Comparison of ENCODE assay signal across 25 cellular contexts in genomic region chr12:89781961-89782360, GRCh38.
"Had no signal": no experiment of that assay in that cellular context is flagged by ENCODE, and none has a peak within 500 bp of the region (broad histone marks: within the 10 kb centered on the region; RNA-seq: fewer than 3 reads in every experiment).

No MANE protein-coding gene starts in this region.

- H3K4me3 ChIP-seq: esophagus muscularis mucosa, left ventricle myocardium inferior, lung, mucosa of descending colon, pancreas, psoas muscle, skin epidermis, testis, tibial nerve had no signal

- H3K9me3 Mint-ChIP-seq: effector memory CD8-positive, alpha-beta T cell had no signal

- H3K9me3 ChIP-seq: pancreas, psoas muscle, testis had no signal

- H3K36me3 ChIP-seq: esophagus muscularis mucosa, left ventricle myocardium inferior, pancreas, tibial nerve had no signal

- H3K4me1 Mint-ChIP-seq: immature natural killer cell; neural crest cell; stimulated activated naive CD8-positive, alpha-beta T cell treated with anti-CD3 and anti-CD28 coated beads, Interleukin-15, amount 100 ng/mL, for 72 hours had no signal

- H3K27ac Mint-ChIP-seq: dendritic cell treated with granulocyte-macrophage colony-stimulating factor and Interleukin-4, amounts not matched to agents 40 ng/mL and 50 ng/mL, for 4 days; effector memory CD8-positive, alpha-beta T cell; immature natural killer cell; naive thymus-derived CD8-positive, alpha-beta T cell; stimulated activated naive B cell treated with anti-CD40 and anti-IgM and Interleukin-4, amounts not matched to agents 10 μg/mL and 1 μg/mL and 100 μg/mL, for 72 hours; stimulated activated naive CD8-positive, alpha-beta T cell treated with anti-CD3 and anti-CD28 coated beads, Interleukin-15, amount 100 ng/mL, for 72 hours had no signal

- H3K4me1 ChIP-seq: pancreas, psoas muscle, testis had no signal

- H3K27me3 ChIP-seq: esophagus muscularis mucosa, foreskin keratinocyte, pancreas, testis, tibial nerve had no signal

- ATAC-seq: effector memory CD8-positive, alpha-beta T cell; foreskin keratinocyte; left cardiac atrium; mucosa of descending colon; naive thymus-derived CD8-positive, alpha-beta T cell; pancreas; psoas muscle; sciatic nerve; stimulated activated naive B cell treated with anti-CD40 and anti-IgM and Interleukin-4, amounts not matched to agents 10 μg/mL and 1 μg/mL and 100 μg/mL, for 72 hours; stimulated activated naive CD8-positive, alpha-beta T cell treated with anti-CD3 and anti-CD28 coated beads, Interleukin-15, amount 100 ng/mL, for 72 hours had no signal

- H3K27me3 Mint-ChIP-seq: dendritic cell treated with granulocyte-macrophage colony-stimulating factor and Interleukin-4, amounts not matched to agents 40 ng/mL and 50 ng/mL, for 4 days; effector memory CD8-positive, alpha-beta T cell; naive thymus-derived CD8-positive, alpha-beta T cell; stimulated activated naive B cell treated with anti-CD40 and anti-IgM and Interleukin-4, amounts not matched to agents 10 μg/mL and 1 μg/mL and 100 μg/mL, for 72 hours; stimulated activated naive CD8-positive, alpha-beta T cell treated with anti-CD3 and anti-CD28 coated beads, Interleukin-15, amount 100 ng/mL, for 72 hours had no signal

- H3K4me3 Mint-ChIP-seq: dendritic cell treated with granulocyte-macrophage colony-stimulating factor and Interleukin-4, amounts not matched to agents 40 ng/mL and 50 ng/mL, for 4 days; effector memory CD8-positive, alpha-beta T cell; immature natural killer cell; naive thymus-derived CD8-positive, alpha-beta T cell; neural crest cell; stimulated activated naive B cell treated with anti-CD40 and anti-IgM and Interleukin-4, amounts not matched to agents 10 μg/mL and 1 μg/mL and 100 μg/mL, for 72 hours; stimulated activated naive CD8-positive, alpha-beta T cell treated with anti-CD3 and anti-CD28 coated beads, Interleukin-15, amount 100 ng/mL, for 72 hours had no signal

- H3K27ac ChIP-seq: epithelial cell of prostate, foreskin keratinocyte, left ventricle myocardium inferior, pancreas, psoas muscle, skin epidermis, testis, tibial nerve had no signal

- DNase-seq: effector memory CD8-positive, alpha-beta T cell; foreskin keratinocyte; immature natural killer cell; kidney; left cardiac atrium; left ventricle myocardium inferior; mucosa of descending colon; naive thymus-derived CD8-positive, alpha-beta T cell; nucleus accumbens; pancreas; psoas muscle; retina; stimulated activated CD4-positive, alpha-beta T cell treated with anti-CD3 and anti-CD28 coated beads, Interleukin-2, amount 100 ng/mL, for 24 hours; stimulated activated CD4-positive, alpha-beta T cell treated with anti-CD3 and anti-CD28 coated beads, Interleukin-4, amount 100 ng/mL, for 4 hours; stimulated activated naive B cell treated with anti-CD40 and anti-IgM and Interleukin-4, amounts not matched to agents 10 μg/mL and 1 μg/mL and 100 μg/mL, for 72 hours; stimulated activated naive CD8-positive, alpha-beta T cell treated with anti-CD3 and anti-CD28 coated beads, Interleukin-15, amount 100 ng/mL, for 72 hours; testis had no signal
